In the genomic region with DNA sequence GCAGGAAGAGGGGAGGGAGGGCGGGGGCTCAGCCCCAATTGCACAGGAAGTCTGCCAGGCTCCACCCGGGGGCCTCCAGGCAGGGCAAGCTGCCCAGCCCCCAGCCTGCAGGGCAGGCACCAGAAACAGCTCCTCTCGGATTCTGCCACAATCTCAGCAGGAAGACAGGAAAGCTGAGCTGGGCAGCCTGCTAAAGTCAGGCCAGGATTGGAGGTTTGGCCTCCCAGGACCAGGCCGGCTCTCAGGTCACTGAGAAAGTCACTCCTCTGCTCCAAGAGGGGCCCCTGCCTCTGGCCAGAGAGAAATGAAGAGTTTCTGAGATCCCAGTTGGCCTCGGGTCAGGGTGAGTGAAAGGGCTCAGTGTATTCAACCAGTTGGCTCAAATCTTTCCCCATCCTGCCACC, we compare ENCODE assay signal across 8 cellular contexts. TPM values are rescaled to one million over a fixed set of nuclear protein-coding genes. Genes with fewer than 3 reads are reported as not detected.
A peak's percentile ranks its signal among the peaks of the same experiment; 100 is the strongest.
DNase-seq lines count a peak whose midpoint lies in the region; TF ChIP-seq lines count a peak whose summit lies in the region.

No MANE protein-coding gene starts in this region.

- H3K27ac ChIP-seq in ovary = peak overlapping the region; percentile 47 to 81

- no peaks in the 10 kb centered on the region for H3K36me3 ChIP-seq in ovary

- peaks cover 42% of the 10 kb centered on the region for H3K4me1 ChIP-seq in ovary (ENCODE audit: insufficient read depth)

- TF ChIP-seq POLR2A in ovary (IDR thresholded peaks at IDR 0.05) (no peak), erythroblast (IDR thresholded peaks at IDR 0.05; ENCODE audit: low read length) (no peak)

- H3K27me3 ChIP-seq in ovary = no peaks in the 10 kb centered on the region

- DNase-seq in EH (ENCODE audit: low read depth) (peak; percentile 88), RPMI7951 (ENCODE audit: low read depth) (peak; percentile 94), epidermal melanocyte (ENCODE audit: insufficient read length, low spot score) (peak; percentile 57), ovary (peak in 3 of 5 donors; percentile 59 to 69 (median 64)), erythroblast (lab: John Stamatoyannopoulos, UW) (no peak), NCI-H2029 (lab: John Stamatoyannopoulos, UW) (no peak), DMS53 (lab: John Stamatoyannopoulos, UW) (no peak), DMS 273 (lab: John Stamatoyannopoulos, UW; ENCODE audit: unreplicated experiment) (no peak)

- no peak for TF ChIP-seq CTCF in ovary (IDR thresholded peaks at IDR 0.05)

- no peak overlapping the region for H3K4me3 ChIP-seq in ovary

- 9 to 11% (median 11%) methylated on average over 3 to 5 of the region's 5 CpGs for WGBS in ovary, 3 donors

- intact Hi-C loops in ovary (cut with DNase I) = no loop called here

- no peak for TF ChIP-seq EP300 in ovary (IDR thresholded peaks at IDR 0.05)

- H3K9me3 ChIP-seq in ovary = no peaks in the 10 kb centered on the region

RNA-seq across cellular contexts. Expression of a gene that starts 54.6 kb away (rescaled TPM):
- total RNA-seq in RPMI7951 (2014; rRNA removed; shearing (Covaris generic)) = 10.3 and 12.4 TPM in 2 replicates
- total RNA-seq in ovary = 100 to 1,000 TPM in 1 of 7 donors, 10 to 100 TPM in 6; 46.8 to 102 (median 75.7) TPM
- 10 to 100 TPM; 18.8 to 84.2 TPM for polyA plus RNA-seq in ovary

Comparison
In these comparisons a context has a peak if more than half of its experiments do, and no peak if none do; other contexts are left out.
1. DNase-seq: peak in EH (single experiment), RPMI7951 (single experiment), epidermal melanocyte (single experiment) and ovary (3 of 5); none in erythroblast (0 of 2), NCI-H2029 (single experiment), DMS53 (single experiment) and DMS 273 (single experiment).